Comparison of ENCODE assay signal across 12 cellular contexts in genomic region chr1:9279172-9279840, GRCh38. TPM values are rescaled to one million over a fixed set of nuclear protein-coding genes. Genes with fewer than 3 reads are reported as not detected.
DNase-seq lines count a peak whose midpoint lies in the region; ATAC-seq and TF ChIP-seq lines count a peak whose summit lies in the region.
"Had no signal": no experiment of that assay in that cellular context is flagged by ENCODE, and none has a peak within 500 bp of the region (broad histone marks: within the 10 kb centered on the region; RNA-seq: fewer than 3 reads in every experiment).

No MANE protein-coding gene starts in this region.

- H3K4me3 ChIP-seq in mesenchymal stem cell (ENCODE audit: insufficient read depth in 1 of 2, low read depth in 1 of 2, low read length in 2 of 2) (no peak overlapping the region), transverse colon (no peak overlapping the region)
- H3K4me3 ChIP-seq: heart left ventricle had no signal

- no peak overlapping the region for H3K4me2 ChIP-seq in mesenchymal stem cell (ENCODE audit: low read length, poor library complexity, severe bottlenecking)

- H2BK12ac ChIP-seq in mesenchymal stem cell (ENCODE audit: low read length in 2 of 2), result peak overlapping the region; percentile 40 to 80

- peak overlapping the region; percentile 22 for H3K27ac Mint-ChIP-seq in activated CD4-positive, alpha-beta T cell treated with anti-CD3 and anti-CD28 coated beads, Interleukin-2, amount 10 ng/mL, durations not matched to agents 24 days and 14 days
- H3K27ac Mint-ChIP-seq in activated T-helper 17 cell treated with anti-CD3 and anti-CD28 coated beads, Interleukin-2, amount 50 U/mL, for 72 hours, result peak overlapping the region; percentile 82
- H3K27ac Mint-ChIP-seq in stimulated activated memory B cell treated with anti-CD40 and anti-IgM and Interleukin-4, amounts not matched to agents 10 μg/mL and 1 μg/mL and 100 μg/mL, for 72 hours, result no peak overlapping the region

- no peak overlapping the region for H2BK5ac ChIP-seq in mesenchymal stem cell (ENCODE audit: low read depth, low read length, poor library complexity, severe bottlenecking)

- no peak for DNase-seq in activated CD4-positive, alpha-beta T cell treated with anti-CD3 and anti-CD28 coated beads, Interleukin-2, amount 10 ng/mL, durations not matched to agents 24 days and 14 days
- no peak for DNase-seq in activated CD4-positive, alpha-beta T cell treated with anti-CD3 and anti-CD28 coated beads, Interleukin-2, amount 50 U/mL, for 4 hours
- no peak for DNase-seq in mesenchymal stem cell
- DNase-seq in transverse colon, result peak; percentile 83
- no peak for DNase-seq in COLO829 (ENCODE audit: low spot score)
- DNase-seq: activated effector memory CD4-positive, alpha-beta T cell treated with Interleukin-2 at 50 U/mL for 16 hours; EL; NCI-H2171 treated with DMSO at 0.1 percent for 48 hours had no signal

- no peaks in the 10 kb centered on the region for H3K79me1 ChIP-seq in mesenchymal stem cell (replicated peaks; ENCODE audit: low read length, poor library complexity, severe bottlenecking)

- TF ChIP-seq EP300 in transverse colon (IDR thresholded peaks at IDR 0.05; ENCODE audit: low read depth), result peak; percentile 78

- peaks cover 66% of the 10 kb centered on the region for H3K4me1 Mint-ChIP-seq in activated CD4-positive, alpha-beta T cell treated with anti-CD3 and anti-CD28 coated beads, Interleukin-2, amount 10 ng/mL, durations not matched to agents 24 days and 14 days
- H3K4me1 Mint-ChIP-seq in activated T-helper 17 cell treated with anti-CD3 and anti-CD28 coated beads, Interleukin-2, amount 50 U/mL, for 72 hours, result peaks cover 37% of the 10 kb centered on the region
- H3K4me1 Mint-ChIP-seq in stimulated activated memory B cell treated with anti-CD40 and anti-IgM and Interleukin-4, amounts not matched to agents 10 μg/mL and 1 μg/mL and 100 μg/mL, for 72 hours, result peaks cover 44% of the 10 kb centered on the region

- no peak overlapping the region for H2AFZ ChIP-seq in mesenchymal stem cell (ENCODE audit: low read depth, low read length)

- peaks cover 46% of the 10 kb centered on the region for H3K4me1 ChIP-seq in mesenchymal stem cell (ENCODE audit: control insufficient read depth, insufficient read depth, low read depth, low read length)
- peaks cover 15 to 70% (median 38%) of the 10 kb centered on the region in 4 donors for H3K4me1 ChIP-seq in transverse colon

- no peaks in the 10 kb centered on the region for H3K27me3 ChIP-seq in mesenchymal stem cell (ENCODE audit: control insufficient read depth in 1 of 2, insufficient read depth in 1 of 2, low read length in 2 of 2)
- H3K27me3 ChIP-seq in transverse colon, result no peaks in the 10 kb centered on the region

- H3K9me3 Mint-ChIP-seq in activated CD4-positive, alpha-beta T cell treated with anti-CD3 and anti-CD28 coated beads, Interleukin-2, amount 10 ng/mL, durations not matched to agents 24 days and 14 days, result peaks cover 2% of the 10 kb centered on the region
- H3K9me3 Mint-ChIP-seq in activated T-helper 17 cell treated with anti-CD3 and anti-CD28 coated beads, Interleukin-2, amount 50 U/mL, for 72 hours, result no peaks in the 10 kb centered on the region
- H3K9me3 Mint-ChIP-seq in stimulated activated memory B cell treated with anti-CD40 and anti-IgM and Interleukin-4, amounts not matched to agents 10 μg/mL and 1 μg/mL and 100 μg/mL, for 72 hours, result peaks cover 3% of the 10 kb centered on the region

- no peaks in the 10 kb centered on the region for H3K27me3 Mint-ChIP-seq in activated CD4-positive, alpha-beta T cell treated with anti-CD3 and anti-CD28 coated beads, Interleukin-2, amount 10 ng/mL, durations not matched to agents 24 days and 14 days
- no peaks in the 10 kb centered on the region for H3K27me3 Mint-ChIP-seq in activated T-helper 17 cell treated with anti-CD3 and anti-CD28 coated beads, Interleukin-2, amount 50 U/mL, for 72 hours
- H3K27me3 Mint-ChIP-seq in stimulated activated memory B cell treated with anti-CD40 and anti-IgM and Interleukin-4, amounts not matched to agents 10 μg/mL and 1 μg/mL and 100 μg/mL, for 72 hours, result peaks cover 50% of the 10 kb centered on the region

- H4K91ac ChIP-seq in mesenchymal stem cell (ENCODE audit: low read length), result peak overlapping the region; percentile 22

- H3K9me3 ChIP-seq in mesenchymal stem cell (ENCODE audit: control insufficient read depth, low read length), result peaks cover 10% of the 10 kb centered on the region
- H3K9me3 ChIP-seq in transverse colon, result no peaks in the 10 kb centered on the region

- no peak overlapping the region for H3K23ac ChIP-seq in mesenchymal stem cell (ENCODE audit: low read length in 2 of 2)

- TF ChIP-seq CTCF in transverse colon (IDR thresholded peaks at IDR 0.05), result no peak

- H4K8ac ChIP-seq in mesenchymal stem cell (ENCODE audit: low read length), result no peak overlapping the region

- peaks cover 6% of the 10 kb centered on the region for H3K36me3 Mint-ChIP-seq in activated CD4-positive, alpha-beta T cell treated with anti-CD3 and anti-CD28 coated beads, Interleukin-2, amount 10 ng/mL, durations not matched to agents 24 days and 14 days (ENCODE audit: low read depth)
- H3K36me3 Mint-ChIP-seq in activated T-helper 17 cell treated with anti-CD3 and anti-CD28 coated beads, Interleukin-2, amount 50 U/mL, for 72 hours (ENCODE audit: low read depth), result no peaks in the 10 kb centered on the region
- peaks cover 6% of the 10 kb centered on the region for H3K36me3 Mint-ChIP-seq in stimulated activated memory B cell treated with anti-CD40 and anti-IgM and Interleukin-4, amounts not matched to agents 10 μg/mL and 1 μg/mL and 100 μg/mL, for 72 hours

- peak; percentile 52 for TF ChIP-seq POLR2A in transverse colon (IDR thresholded peaks at IDR 0.05)

- ATAC-seq in activated T-helper 17 cell treated with anti-CD3 and anti-CD28 coated beads, Interleukin-2, amount 50 U/mL, for 72 hours (replicated peaks), result no peak
- no peak for ATAC-seq in stimulated activated memory B cell treated with anti-CD40 and anti-IgM and Interleukin-4, amounts not matched to agents 10 μg/mL and 1 μg/mL and 100 μg/mL, for 72 hours
- no peak for ATAC-seq in GM18909 (IDR thresholded peaks at IDR 0.05; ENCODE audit: poor library complexity, unreplicated experiment)

- H3K4ac ChIP-seq in mesenchymal stem cell (ENCODE audit: low read depth in 1 of 2, low read length in 2 of 2), result peak overlapping the region; percentile 21 to 29

- peak overlapping the region; percentile 0 to 22 for H3K18ac ChIP-seq in mesenchymal stem cell (ENCODE audit: low read depth in 1 of 2, low read length in 2 of 2)

- H3K36me3 ChIP-seq in mesenchymal stem cell (ENCODE audit: control insufficient read depth in 1 of 2, insufficient read depth in 2 of 2, low read depth in 1 of 2, low read length in 2 of 2) (no peaks in the 10 kb centered on the region), transverse colon (no peaks in the 10 kb centered on the region)
- H3K36me3 ChIP-seq: heart left ventricle had no signal

- in situ Hi-C loops in transverse colon (cut with MboI; ENCODE audit: low pct_ligation_motif_present in 1 of 4, low pct_unique_long_range_greater_than_20kb in 1 of 4, low sequenced_read_pairs in 3 of 4), result loop anchor here in 2 of 4 donors (10.0 to 25.0 kb wide), 2 partner anchors 175 to 183 kb away; no protein-coding TSS in a partner anchor

- H2BK15ac ChIP-seq in mesenchymal stem cell (ENCODE audit: low read depth, poor library complexity, severe bottlenecking), result peak overlapping the region; percentile 52

- H3K4me3 Mint-ChIP-seq in activated CD4-positive, alpha-beta T cell treated with anti-CD3 and anti-CD28 coated beads, Interleukin-2, amount 10 ng/mL, durations not matched to agents 24 days and 14 days, result peak overlapping the region; percentile 37
- H3K4me3 Mint-ChIP-seq in activated T-helper 17 cell treated with anti-CD3 and anti-CD28 coated beads, Interleukin-2, amount 50 U/mL, for 72 hours, result peak overlapping the region; percentile 61
- H3K4me3 Mint-ChIP-seq in stimulated activated memory B cell treated with anti-CD40 and anti-IgM and Interleukin-4, amounts not matched to agents 10 μg/mL and 1 μg/mL and 100 μg/mL, for 72 hours, result no peak overlapping the region

- H2AK5ac ChIP-seq in mesenchymal stem cell (ENCODE audit: low read length, severe bottlenecking), result peak overlapping the region; percentile 59

- intact Hi-C loops in activated CD4-positive, alpha-beta T cell treated with anti-CD3 and anti-CD28 coated beads, Interleukin-2, amount 10 ng/mL, durations not matched to agents 24 days and 14 days (cut with micrococcal nuclease), result no loop called here
- intact Hi-C loops in transverse colon (cut with DNase I; ENCODE audit: low total_unique reads), result no loop called here

- 65% methylated on average over 22 of the region's 23 CpGs for WGBS in mesenchymal stem cell
- 59 to 61% methylated on average over 10 to 23 of the region's 23 CpGs for WGBS in transverse colon (ENCODE audit: low coverage in 1 of 2), 2 donors

- H3K14ac ChIP-seq in mesenchymal stem cell (ENCODE audit: low read length in 2 of 2), result no peak overlapping the region

- H3K9ac ChIP-seq in mesenchymal stem cell (ENCODE audit: low read length), result peak overlapping the region; percentile 47

- no peak overlapping the region for H3K27ac ChIP-seq in mesenchymal stem cell (ENCODE audit: low read length, poor library complexity, severe bottlenecking)
- peak overlapping the region; percentile 86 to 92 (median 88) for H3K27ac ChIP-seq in transverse colon
- H3K27ac ChIP-seq: heart left ventricle had no signal

- no peak overlapping the region for H2BK120ac ChIP-seq in mesenchymal stem cell (ENCODE audit: low read depth, low read length)

RNA-seq across cellular contexts. Expression of gene SPSB1, which starts 13.4 kb away (rescaled TPM):
- 4.8 and 6.2 TPM in 2 replicates for total RNA-seq in activated CD4-positive, alpha-beta T cell treated with anti-CD3 and anti-CD28 coated beads, Interleukin-2, amount 10 ng/mL, durations not matched to agents 24 days and 14 days
- total RNA-seq in activated T-helper 17 cell treated with anti-CD3 and anti-CD28 coated beads, Interleukin-2, amount 50 U/mL, for 72 hours, result 10 to 100 TPM in 1 of 2 donors, 1 to 10 TPM in 1; 8.1 to 14.4 TPM
- 34.8 TPM for polyA plus RNA-seq in mesenchymal stem cell (2013, experiment 1 of 2)
- 35.0 TPM for polyA plus RNA-seq in mesenchymal stem cell (2013, experiment 2 of 2)
- 10 to 100 TPM; 40.0 to 82.1 (median 52.6) TPM for total RNA-seq in transverse colon

RNA-seq across cellular contexts. Expression of gene H6PD, which starts 44.7 kb away (rescaled TPM):
- total RNA-seq in activated CD4-positive, alpha-beta T cell treated with anti-CD3 and anti-CD28 coated beads, Interleukin-2, amount 10 ng/mL, durations not matched to agents 24 days and 14 days, result 17.4 and 17.7 TPM in 2 replicates
- 10 to 100 TPM in 1 of 2 donors, 1 to 10 TPM in 1; 9.3 to 12.8 TPM for total RNA-seq in activated T-helper 17 cell treated with anti-CD3 and anti-CD28 coated beads, Interleukin-2, amount 50 U/mL, for 72 hours
- 30.1 TPM for polyA plus RNA-seq in mesenchymal stem cell (2013, experiment 1 of 2)
- polyA plus RNA-seq in mesenchymal stem cell (2013, experiment 2 of 2), result 29.4 TPM
- 10 to 100 TPM; 24.1 to 49.4 (median 26.7) TPM for total RNA-seq in transverse colon
